21 cellular contexts compared by ENCODE assay signal in genomic region chr6:16324184-16324583, GRCh38.
DNase-seq lines count a peak whose midpoint lies in the region; ATAC-seq and TF ChIP-seq lines count a peak whose summit lies in the region.
"Had no signal": no experiment of that assay in that cellular context is flagged by ENCODE, and none has a peak within 500 bp of the region (broad histone marks: within the 10 kb centered on the region; RNA-seq: fewer than 3 reads in every experiment).

No MANE protein-coding gene starts in this region.

- TF ChIP-seq CTCF in psoas muscle (IDR thresholded peaks at IDR 0.05) = no peak
- no peak for TF ChIP-seq CTCF in uterus (IDR thresholded peaks at IDR 0.05)

- peaks cover 0 to 46% (median 11%) of the 10 kb centered on the region in 3 donors for H3K36me3 Mint-ChIP-seq in CD8-positive, alpha-beta memory T cell
- H3K36me3 Mint-ChIP-seq in activated CD4-positive, alpha-beta memory T cell treated with anti-CD3 and anti-CD28 coated beads for 36 hours = peaks cover 23% of the 10 kb centered on the region

- no peaks in the 10 kb centered on the region for H3K36me3 ChIP-seq in CD8-positive, alpha-beta memory T cell (ENCODE audit: insufficient read depth, low read length)
- peaks cover 25% of the 10 kb centered on the region for H3K36me3 ChIP-seq in effector memory CD4-positive, alpha-beta T cell (ENCODE audit: control insufficient read depth, insufficient read depth, low read length)
- H3K36me3 ChIP-seq in psoas muscle (ENCODE audit: insufficient read depth in 1 of 2, low read depth in 1 of 2) (peaks cover 0 to 23% of the 10 kb centered on the region in 2 donors), uterus (no peaks in the 10 kb centered on the region)

- peaks cover 54% of the 10 kb centered on the region for H3K4me1 ChIP-seq in CD8-positive, alpha-beta memory T cell (ENCODE audit: insufficient read depth, low read length)
- H3K4me1 ChIP-seq in effector memory CD4-positive, alpha-beta T cell (ENCODE audit: control insufficient read depth, insufficient read depth, low read length, poor library complexity, severe bottlenecking) = peaks cover 49% of the 10 kb centered on the region
- H3K4me1 ChIP-seq in psoas muscle (peaks cover 50% of the 10 kb centered on the region), uterus (peaks cover 7 to 10% of the 10 kb centered on the region in 2 donors)

- POLR2A ChIA-PET in CD8-positive, alpha-beta memory T cell (lab: Charles Lee) = interaction anchor here (0.9 kb wide), 1 partner anchor 435 kb away, joined by 9 read pairs; no protein-coding TSS in a partner anchor
- POLR2A ChIA-PET in activated CD4-positive, alpha-beta memory T cell treated with anti-CD3 and anti-CD28 coated beads for 36 hours (lab: Charles Lee) = no interaction called here
- POLR2A ChIA-PET in HEK293T (lab: Yijun Ruan, JAX) = no interaction called here

- H3K27ac ChIP-seq in CD8-positive, alpha-beta memory T cell (ENCODE audit: low read depth, low read length) = no peak overlapping the region
- H3K27ac ChIP-seq in effector memory CD4-positive, alpha-beta T cell (ENCODE audit: insufficient read depth, low read length, poor library complexity, severe bottlenecking) = peak overlapping the region; percentile 89
- H3K27ac ChIP-seq in psoas muscle = peak overlapping the region; percentile 99
- H3K27ac ChIP-seq in uterus = no peak overlapping the region
- H3K27ac ChIP-seq: GM23248, SK-N-MC had no signal

- intact Hi-C loops in activated CD4-positive, alpha-beta memory T cell treated with anti-CD3 and anti-CD28 coated beads for 36 hours (cut with micrococcal nuclease) = loop anchor here (5.0 to 10.0 kb wide), 5 partner anchors 278 to 1589 kb away; no protein-coding TSS in a partner anchor
- intact Hi-C loops in psoas muscle (cut with DNase I) = loop anchor here in 1 of 2 donors (5.0 kb wide), 2 partner anchors 37 to 82 kb away; no protein-coding TSS in a partner anchor
- intact Hi-C loops in uterus (cut with DNase I; ENCODE audit: low total_unique reads) = no loop called here

- peaks cover 65 to 75% (median 71%) of the 10 kb centered on the region in 3 donors for H3K4me1 Mint-ChIP-seq in CD8-positive, alpha-beta memory T cell
- peaks cover 58% of the 10 kb centered on the region for H3K4me1 Mint-ChIP-seq in activated CD4-positive, alpha-beta memory T cell treated with anti-CD3 and anti-CD28 coated beads for 36 hours (ENCODE audit: low read depth)

- peaks cover 0 to 2% of the 10 kb centered on the region in 2 donors for H3K27me3 Mint-ChIP-seq in CD8-positive, alpha-beta memory T cell
- no peaks in the 10 kb centered on the region for H3K27me3 Mint-ChIP-seq in activated CD4-positive, alpha-beta memory T cell treated with anti-CD3 and anti-CD28 coated beads for 36 hours
- H3K27me3 Mint-ChIP-seq: activated naive CD4-positive, alpha-beta T cell treated with anti-CD3 and anti-CD28 coated beads, Interleukin-2, amount 50 U/mL, for 24 hours; stimulated activated memory B cell treated with anti-CD40 and anti-IgM and Interleukin-4, amounts not matched to agents 10 μg/mL and 1 μg/mL and 100 μg/mL, for 72 hours had no signal

- no peaks in the 10 kb centered on the region for H3K27me3 ChIP-seq in CD8-positive, alpha-beta memory T cell (ENCODE audit: insufficient read depth, low read length, poor library complexity, severe bottlenecking)
- H3K27me3 ChIP-seq in effector memory CD4-positive, alpha-beta T cell (replicated peaks; ENCODE audit: control insufficient read depth, insufficient read depth, low read length, poor library complexity, severe bottlenecking) = no peaks in the 10 kb centered on the region
- H3K27me3 ChIP-seq in psoas muscle (ENCODE audit: insufficient read depth in 3 of 3, low read length in 2 of 3) (no peaks in the 10 kb centered on the region), uterus (no peaks in the 10 kb centered on the region)

- no peaks in the 10 kb centered on the region for H3K9me3 Mint-ChIP-seq in CD8-positive, alpha-beta memory T cell
- H3K9me3 Mint-ChIP-seq in activated CD4-positive, alpha-beta memory T cell treated with anti-CD3 and anti-CD28 coated beads for 36 hours = no peaks in the 10 kb centered on the region
- H3K9me3 Mint-ChIP-seq: activated naive CD4-positive, alpha-beta T cell treated with anti-CD3 and anti-CD28 coated beads, Interleukin-2, amount 50 U/mL, for 24 hours; stimulated activated memory B cell treated with anti-CD40 and anti-IgM and Interleukin-4, amounts not matched to agents 10 μg/mL and 1 μg/mL and 100 μg/mL, for 72 hours had no signal

- no peak for ATAC-seq in psoas muscle
- ATAC-seq in GM21619 (IDR thresholded peaks at IDR 0.05; ENCODE audit: unreplicated experiment) = no peak
- ATAC-seq: stimulated activated memory B cell treated with anti-CD40 and anti-IgM and Interleukin-4, amounts not matched to agents 10 μg/mL and 1 μg/mL and 100 μg/mL, for 72 hours had no signal

- no peaks in the 10 kb centered on the region for H3K9me3 ChIP-seq in CD8-positive, alpha-beta memory T cell (ENCODE audit: low read length)
- no peaks in the 10 kb centered on the region for H3K9me3 ChIP-seq in effector memory CD4-positive, alpha-beta T cell (ENCODE audit: control insufficient read depth, low read length)
- H3K9me3 ChIP-seq in psoas muscle (no peaks in the 10 kb centered on the region), uterus (no peaks in the 10 kb centered on the region)

- no peak for DNase-seq in CD8-positive, alpha-beta memory T cell
- DNase-seq in activated CD4-positive, alpha-beta memory T cell treated with anti-CD3 and anti-CD28 coated beads for 36 hours = no peak
- DNase-seq in effector memory CD4-positive, alpha-beta T cell = no peak
- DNase-seq in psoas muscle = no peak
- DNase-seq in HEK293T (ENCODE audit: extremely low spot score) = no peak
- DNase-seq in uterus = no peak
- DNase-seq: activated T-cell treated with anti-CD3 and anti-CD28 coated beads, Interleukin-2, amount 50 U/mL, for 1 hour; DMS 273 treated with DMSO at 0.1 percent for 48 hours; effector CD4-positive, alpha-beta T cell; erythroblast; GM23248; KBM-7; NCI-H1436; NCI-H446 treated with DMSO at 0.1 percent for 48 hours; retina had no signal

- TF ChIP-seq POLR2A in uterus (IDR thresholded peaks at IDR 0.05) = no peak

- H3K4me3 ChIP-seq in CD8-positive, alpha-beta memory T cell (ENCODE audit: low read length) = no peak overlapping the region
- no peak overlapping the region for H3K4me3 ChIP-seq in effector memory CD4-positive, alpha-beta T cell (ENCODE audit: insufficient read depth, low read depth, low read length, poor library complexity, severe bottlenecking)
- no peak overlapping the region for H3K4me3 ChIP-seq in psoas muscle
- no peak overlapping the region for H3K4me3 ChIP-seq in uterus
- H3K4me3 ChIP-seq: GM23248, SK-N-MC, smooth muscle cell had no signal

- no peak overlapping the region for H3K4me3 Mint-ChIP-seq in CD8-positive, alpha-beta memory T cell
- H3K4me3 Mint-ChIP-seq in activated CD4-positive, alpha-beta memory T cell treated with anti-CD3 and anti-CD28 coated beads for 36 hours = no peak overlapping the region
- H3K4me3 Mint-ChIP-seq: CD14-positive monocyte; stimulated activated memory B cell treated with anti-CD40 and anti-IgM and Interleukin-4, amounts not matched to agents 10 μg/mL and 1 μg/mL and 100 μg/mL, for 72 hours had no signal

- WGBS in psoas muscle, 3 donors = 97 to 98% (median 98%) methylated on average over 2 of the region's 2 CpGs

- H3K27ac Mint-ChIP-seq in CD8-positive, alpha-beta memory T cell = peak overlapping the region; percentile 48 to 100 (median 94)
- peak overlapping the region; percentile 28 for H3K27ac Mint-ChIP-seq in activated CD4-positive, alpha-beta memory T cell treated with anti-CD3 and anti-CD28 coated beads for 36 hours
- H3K27ac Mint-ChIP-seq: CD14-positive monocyte; stimulated activated memory B cell treated with anti-CD40 and anti-IgM and Interleukin-4, amounts not matched to agents 10 μg/mL and 1 μg/mL and 100 μg/mL, for 72 hours had no signal

- CTCF ChIA-PET in CD8-positive, alpha-beta memory T cell (lab: Charles Lee) = interaction anchor here (0.8 to 10.6 kb wide), 3 partner anchors 9 to 446 kb away, joined by 3 to 120 read pairs (median 3); no protein-coding TSS in a partner anchor
- CTCF ChIA-PET in activated CD4-positive, alpha-beta memory T cell treated with anti-CD3 and anti-CD28 coated beads for 36 hours (lab: Charles Lee) = interaction anchor here (0.6 to 5.1 kb wide), 8 partner anchors 9 to 641 kb away, joined by 3 to 29 read pairs (median 3); no protein-coding TSS in a partner anchor
- CTCF ChIA-PET in HEK293T (lab: Yijun Ruan, JAX) = interaction anchor here (0.5 kb wide), 1 partner anchor 76 kb away, joined by 3 read pairs; no protein-coding TSS in a partner anchor

TF ChIP-seq in HEK293T, 16 proteins besides CTCF, POLR2A, EP300 and RAD21:
- TF ChIP-seq FOXA1 (IDR thresholded peaks at IDR 0.05) (no peak), L3MBTL2 (conservative IDR thresholded peaks at IDR 0.05) (no peak), ELF4 (IDR thresholded peaks at IDR 0.05) (no peak), PKNOX1 (IDR thresholded peaks at IDR 0.05) (no peak), LEF1 (IDR thresholded peaks at IDR 0.05; ENCODE audit: borderline replicate concordance) (no peak), SUZ12 (IDR thresholded peaks at IDR 0.05) (no peak), FOXK2 (IDR thresholded peaks at IDR 0.05) (no peak), ZNF384 (IDR thresholded peaks at IDR 0.05) (no peak), NFRKB (IDR thresholded peaks at IDR 0.05) (no peak), ARNT (IDR thresholded peaks at IDR 0.05) (no peak)
TF ChIP-seq in HEK293T: peak in this region for 0.

Comparison
In these comparisons a context has a peak if more than half of its experiments do, and no peak if none do; other contexts are left out.
1. H3K27ac ChIP-seq: peak in effector memory CD4-positive, alpha-beta T cell (single experiment) and psoas muscle (single experiment); none in CD8-positive, alpha-beta memory T cell (single experiment) and uterus (0 of 2).